ENCODE assay signal across 9 cellular contexts in the genomic region with DNA sequence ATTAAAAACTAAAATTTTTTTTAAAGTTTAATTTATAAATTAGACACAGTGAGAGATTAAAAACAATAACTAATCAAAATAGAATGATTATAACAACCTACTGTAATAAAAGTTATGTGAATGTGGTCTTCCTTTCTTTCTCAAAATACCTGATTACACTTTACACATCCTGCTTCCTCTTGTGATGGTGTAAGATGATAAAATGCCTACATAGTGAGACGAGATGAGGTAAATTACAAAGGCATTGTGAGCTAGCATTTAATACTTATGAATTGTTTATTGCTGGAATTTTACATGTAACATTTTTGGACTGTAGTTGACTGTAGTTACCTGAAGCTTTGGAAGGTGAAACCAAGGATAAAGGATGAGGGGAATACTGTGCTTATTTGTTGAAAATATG.
"Had no signal": no experiment of that assay in that cellular context is flagged by ENCODE, and none has a peak within 500 bp of the region (broad histone marks: within the 10 kb centered on the region; RNA-seq: fewer than 3 reads in every experiment).

No MANE protein-coding gene starts in this region.

- DNase-seq: H9, HCEC 1CT, IMR-90, KG1 had no signal

- ATAC-seq: GM23338, K562 had no signal

- H3K4me2 ChIP-seq: GM23338 had no signal

- FAIRE-seq: H1, H54, HTR-8/SVneo, K562 had no signal

- H3K4me3 ChIP-seq: GM23338, K562 had no signal

- H2AFZ ChIP-seq: GM23338 had no signal
